In genomic region chr3:179555604-179556003, GRCh38 we compare ENCODE assay signal across 15 cellular contexts. TPM values are rescaled to one million over a fixed set of nuclear protein-coding genes. Genes with fewer than 3 reads are reported as not detected.
A peak's percentile ranks its signal among the peaks of the same experiment; 100 is the strongest.
DNase-seq lines count a peak whose midpoint lies in the region; ATAC-seq and TF ChIP-seq lines count a peak whose summit lies in the region.
"Had no signal": no experiment of that assay in that cellular context is flagged by ENCODE, and none has a peak within 500 bp of the region (broad histone marks: within the 10 kb centered on the region; RNA-seq: fewer than 3 reads in every experiment).

No MANE protein-coding gene starts in this region.

- CTCF ChIA-PET in WTC11 (lab: Charles Lee) = no interaction called here

- H3K4me1 ChIP-seq in GM23338 (ENCODE audit: insufficient read depth) (no peaks in the 10 kb centered on the region), Loucy (ENCODE audit: insufficient read depth, low read length, poor library complexity, severe bottlenecking) (no peaks in the 10 kb centered on the region), left lung (no peaks in the 10 kb centered on the region), upper lobe of right lung (no peaks in the 10 kb centered on the region)

- H3K27ac Mint-ChIP-seq in GM23338 (no peak overlapping the region), WTC11 (no peak overlapping the region)
- H3K27ac Mint-ChIP-seq: CD4-positive, CD25-positive, alpha-beta regulatory T cell; HFFc6 had no signal

- no peak overlapping the region for H3K4me3 Mint-ChIP-seq in GM23338
- no peak overlapping the region for H3K4me3 Mint-ChIP-seq in WTC11
- H3K4me3 Mint-ChIP-seq: CD4-positive, CD25-positive, alpha-beta regulatory T cell; HFFc6 had no signal

- H3K27ac ChIP-seq in GM23338 (ENCODE audit: low read depth) (no peak overlapping the region), left lung (no peak overlapping the region), upper lobe of right lung (no peak overlapping the region)
- H3K27ac ChIP-seq: BLaER1 treated with 17β-estradiol and CSF1 and Interleukin-3, amounts not matched to agents 10 nM and 100 nM had no signal

- ATAC-seq in GM23338 (no peak), left lung (peak; percentile 42), upper lobe of right lung (peak; percentile 61), WTC11 (no peak), GM18511 (IDR thresholded peaks at IDR 0.05; ENCODE audit: unreplicated experiment) (no peak)
- ATAC-seq: HepG2 had no signal

- no peaks in the 10 kb centered on the region for H3K27me3 Mint-ChIP-seq in GM23338 (ENCODE audit: insufficient read depth, low read depth, poor library complexity)
- no peaks in the 10 kb centered on the region for H3K27me3 Mint-ChIP-seq in WTC11 (ENCODE audit: low read depth)

- H3K9me2 ChIP-seq in GM23338 (ENCODE audit: insufficient read depth) (no peaks in the 10 kb centered on the region), Loucy (replicated peaks; ENCODE audit: low read depth, low read length) (no peaks in the 10 kb centered on the region)

- TF ChIP-seq CTCF in GM23338 (conservative IDR thresholded peaks at IDR 0.05; ENCODE audit: low read depth in 2 of 2) (no peak), Loucy (conservative IDR thresholded peaks at IDR 0.05; ENCODE audit: low read length) (no peak), left lung (IDR thresholded peaks at IDR 0.05) (no peak), upper lobe of right lung (IDR thresholded peaks at IDR 0.05) (no peak), WTC11 (IDR thresholded peaks at IDR 0.05) (no peak)

- DNase-seq in GM23338 (ENCODE audit: low spot score) = peak; percentile 9
- no peak for DNase-seq in left lung
- no peak for DNase-seq in upper lobe of right lung
- no peak for DNase-seq in WTC11 (ENCODE audit: low spot score)
- no peak for DNase-seq in kidney glomerular epithelial cell (lab: John Stamatoyannopoulos, UW)
- DNase-seq: ACHN; CD4-positive, CD25-positive, alpha-beta regulatory T cell; DMS53; GF-D8; HFFc6 had no signal

- H3K9me3 Mint-ChIP-seq in GM23338 (no peaks in the 10 kb centered on the region), WTC11 (no peaks in the 10 kb centered on the region)
- H3K9me3 Mint-ChIP-seq: CD4-positive, CD25-positive, alpha-beta regulatory T cell; HFFc6 had no signal

- H3K36me3 ChIP-seq in GM23338 (ENCODE audit: insufficient read depth) (no peaks in the 10 kb centered on the region), Loucy (ENCODE audit: insufficient read depth, low read length) (no peaks in the 10 kb centered on the region), left lung (no peaks in the 10 kb centered on the region), upper lobe of right lung (no peaks in the 10 kb centered on the region)
- H3K36me3 ChIP-seq: BLaER1 treated with 17β-estradiol and CSF1 and Interleukin-3, amounts not matched to agents 10 nM and 100 nM; HAP-1 had no signal

- intact Hi-C loops in left lung (cut with DNase I) (loop anchor here in 1 of 2 donors (10.0 kb wide), 1 partner anchor 131 kb away; no protein-coding TSS in a partner anchor), upper lobe of right lung (cut with DNase I) (loop anchor here (5.0 kb wide), 1 partner anchor 133 kb away; no protein-coding TSS in a partner anchor)

- POLR2A ChIA-PET in WTC11 (lab: Charles Lee) = interaction anchor here (0.7 kb wide), 1 partner anchor 75 kb away, joined by 4 read pairs; no protein-coding TSS in a partner anchor

- H3K4me3 ChIP-seq in GM23338 (no peak overlapping the region), Loucy (ENCODE audit: low read length, poor library complexity, severe bottlenecking) (no peak overlapping the region), left lung (no peak overlapping the region), upper lobe of right lung (no peak overlapping the region)
- H3K4me3 ChIP-seq: BLaER1 treated with 17β-estradiol and CSF1 and Interleukin-3, amounts not matched to agents 10 nM and 100 nM; HAP-1 had no signal

- H3K9me3 ChIP-seq in Loucy (ENCODE audit: insufficient read depth, low read depth, low read length) (no peaks in the 10 kb centered on the region), left lung (no peaks in the 10 kb centered on the region), upper lobe of right lung (no peaks in the 10 kb centered on the region)
- H3K9me3 ChIP-seq: BLaER1 treated with 17β-estradiol and CSF1 and Interleukin-3, amounts not matched to agents 10 nM and 100 nM; HAP-1 had no signal

- H4K20me1 ChIP-seq in GM23338 (replicated peaks; ENCODE audit: insufficient read depth) (no peaks in the 10 kb centered on the region), Loucy (ENCODE audit: insufficient read depth, low read length, poor library complexity, severe bottlenecking) (no peaks in the 10 kb centered on the region)
- H4K20me1 ChIP-seq: BLaER1 treated with 17β-estradiol and CSF1 and Interleukin-3, amounts not matched to agents 10 nM and 100 nM had no signal

- H3F3A ChIP-seq in GM23338 (replicated peaks; ENCODE audit: low read depth) = no peaks in the 10 kb centered on the region
- H3F3A ChIP-seq in Loucy (ENCODE audit: low read depth) = no peaks in the 10 kb centered on the region

- H3K27me3 ChIP-seq in GM23338 (ENCODE audit: insufficient read depth) (no peaks in the 10 kb centered on the region), Loucy (ENCODE audit: insufficient read depth, low read length, poor library complexity, severe bottlenecking) (no peaks in the 10 kb centered on the region), left lung (no peaks in the 10 kb centered on the region), upper lobe of right lung (no peaks in the 10 kb centered on the region)
- H3K27me3 ChIP-seq: BLaER1 treated with 17β-estradiol and CSF1 and Interleukin-3, amounts not matched to agents 10 nM and 100 nM had no signal

- H3K4me2 ChIP-seq in GM23338 = no peak overlapping the region
- H3K4me2 ChIP-seq in Loucy (ENCODE audit: low read depth, low read length, poor library complexity, severe bottlenecking) = no peak overlapping the region
- H3K4me2 ChIP-seq: BLaER1 treated with 17β-estradiol and CSF1 and Interleukin-3, amounts not matched to agents 10 nM and 100 nM had no signal

- no peaks in the 10 kb centered on the region for H3K79me2 ChIP-seq in GM23338 (replicated peaks; ENCODE audit: insufficient read depth)
- no peaks in the 10 kb centered on the region for H3K79me2 ChIP-seq in Loucy (ENCODE audit: insufficient read depth, low read length)

- no peaks in the 10 kb centered on the region for H3K36me3 Mint-ChIP-seq in GM23338 (ENCODE audit: low read depth)
- H3K36me3 Mint-ChIP-seq in WTC11 = no peaks in the 10 kb centered on the region

- no peak overlapping the region for H3K9ac ChIP-seq in Loucy (ENCODE audit: low read depth, low read length, poor library complexity, severe bottlenecking)
- H3K9ac ChIP-seq: BLaER1 treated with 17β-estradiol and CSF1 and Interleukin-3, amounts not matched to agents 10 nM and 100 nM had no signal

- H3K4me1 Mint-ChIP-seq in GM23338 (no peaks in the 10 kb centered on the region), WTC11 (peaks cover 5% of the 10 kb centered on the region; the same call in 1 of the 2 replicates)
- H3K4me1 Mint-ChIP-seq: CD4-positive, CD25-positive, alpha-beta regulatory T cell had no signal

- H2AFZ ChIP-seq in GM23338 (peak overlapping the region; percentile 39; the same call in 1 of the 2 replicates), Loucy (ENCODE audit: low read length) (peak overlapping the region; percentile 70; the same call in 1 of the 2 replicates)

TF ChIP-seq in GM23338, 12 proteins besides CTCF, POLR2A, EP300 and RAD21 (continues in another document):
- TF ChIP-seq CREB1 (CRISPR knock-in tag; IDR thresholded peaks at IDR 0.05; ENCODE audit: low read depth) (no peak), EZH2 (IDR thresholded peaks at IDR 0.05; ENCODE audit: low read depth, unreplicated experiment) (no peak), STAT1 (IDR thresholded peaks at IDR 0.05; ENCODE audit: unreplicated experiment) (no peak), ZNF114 (CRISPR knock-in tag; IDR thresholded peaks at IDR 0.05) (no peak), EZH2phosphoT487 (IDR thresholded peaks at IDR 0.05; ENCODE audit: unreplicated experiment) (no peak)

TF ChIP-seq in WTC11, 78 proteins besides CTCF, POLR2A, EP300 and RAD21:
- TF ChIP-seq GRHL2 (CRISPR knock-in tag; IDR thresholded peaks at IDR 0.05; ENCODE audit: insufficient replicate concordance, severe bottlenecking) = no peak
- TF ChIP-seq CREB1 (CRISPR knock-in tag; IDR thresholded peaks at IDR 0.05) = no peak
- TF ChIP-seq HMGA2 (CRISPR knock-in tag; IDR thresholded peaks at IDR 0.05) = no peak
- TF ChIP-seq SMAD4 (CRISPR knock-in tag; IDR thresholded peaks at IDR 0.05) = no peak
- no peak for TF ChIP-seq ZNF396 (CRISPR knock-in tag; IDR thresholded peaks at IDR 0.05; ENCODE audit: borderline replicate concordance)

RNA-seq across cellular contexts. Expression of gene ACTL6A, which starts 7.1 kb away (rescaled TPM):
- total RNA-seq in GM23338 (2014; rRNA removed; shearing (Covaris generic)) = 117 and 205 TPM in 2 replicates
- polyA plus RNA-seq in GM23338 (2016; fragmentation: Nextera tagmentation; extraction: Ambion mirVana) = 125 and 152 TPM in 2 replicates
- 10 to 100 TPM; 33.6 to 43.8 TPM for total RNA-seq in left lung
- 33.2 TPM for total RNA-seq in upper lobe of right lung
- 71.6 to 82.9 TPM (median 74.6 TPM) in 3 replicates for total RNA-seq in WTC11 (2021)

RNA-seq across cellular contexts. Expression of gene MRPL47, which starts 48.8 kb away (rescaled TPM):
- total RNA-seq in GM23338 (2014; rRNA removed; shearing (Covaris generic)) = 45.5 and 46.7 TPM in 2 replicates
- 212 and 229 TPM in 2 replicates for polyA plus RNA-seq in GM23338 (2016; fragmentation: Nextera tagmentation; extraction: Ambion mirVana)
- 10 to 100 TPM; 27.7 to 33.4 TPM for total RNA-seq in left lung
- total RNA-seq in upper lobe of right lung = 24.5 TPM
- 55.9 to 68.9 TPM (median 61.3 TPM) in 3 replicates for total RNA-seq in WTC11 (2021)

RNA-seq across cellular contexts. Expression of gene NDUFB5, which starts 49.0 kb away (rescaled TPM):
- 65.4 and 74.9 TPM in 2 replicates for total RNA-seq in GM23338 (2014; rRNA removed; shearing (Covaris generic))
- polyA plus RNA-seq in GM23338 (2016; fragmentation: Nextera tagmentation; extraction: Ambion mirVana) = 101 and 113 TPM in 2 replicates
- 100 to 1,000 TPM in 1 of 2 donors, 10 to 100 TPM in 1; 79.1 to 111 TPM for total RNA-seq in left lung
- total RNA-seq in upper lobe of right lung = 92.0 TPM
- total RNA-seq in WTC11 (2021) = 95.6 to 114 TPM (median 104 TPM) in 3 replicates

Comparison
In these comparisons a context has a peak if more than half of its experiments do, and no peak if none do; other contexts are left out.
1. ATAC-seq: peak in left lung (single experiment) and upper lobe of right lung (single experiment); none in GM23338 (single experiment), WTC11 (single experiment) and GM18511 (single experiment).